ENCODE assay signal across 1 cellular context in genomic region chr5:177303121-177303924, GRCh38.
TF ChIP-seq lines count a peak whose summit lies in the region.

Gene PRELID1, plus strand, starts transcription at chr5:177303799. Its CDS starts 187 bp downstream, at chr5:177303986.
Gene RAB24, minus strand, starts transcription at chr5:177303719. Its CDS starts 431 bp downstream, at chr5:177303288.

TF ChIP-seq in WTC11, 78 proteins besides CTCF, POLR2A, EP300 and RAD21 (continued from another document):
- TF ChIP-seq AR (CRISPR knock-in tag; IDR thresholded peaks at IDR 0.05) (no peak), PRRX2 (CRISPR knock-in tag; IDR thresholded peaks at IDR 0.05) (no peak), FOXJ3 (CRISPR knock-in tag; IDR thresholded peaks at IDR 0.05; ENCODE audit: borderline replicate concordance) (no peak), USF1 (CRISPR knock-in tag; IDR thresholded peaks at IDR 0.05) (peak; percentile 98), CDX4 (CRISPR knock-in tag; IDR thresholded peaks at IDR 0.05; ENCODE audit: borderline replicate concordance) (no peak), ZNF317 (CRISPR knock-in tag; IDR thresholded peaks at IDR 0.05; ENCODE audit: borderline replicate concordance, low read depth) (no peak), CREB1 (CRISPR knock-in tag; IDR thresholded peaks at IDR 0.05) (no peak), ATF1 (CRISPR knock-in tag; IDR thresholded peaks at IDR 0.05) (no peak), ZNF263 (CRISPR knock-in tag; IDR thresholded peaks at IDR 0.05; ENCODE audit: low read depth) (0 out of 2 replicates have a peak, but pooled peaks have one; percentile 42), ZBTB43 (CRISPR knock-in tag; IDR thresholded peaks at IDR 0.05) (0 out of 2 replicates have a peak, but pooled peaks have one; percentile 46), MAX (CRISPR knock-in tag; IDR thresholded peaks at IDR 0.05) (peak; percentile 87), ZMAT4 (CRISPR knock-in tag; IDR thresholded peaks at IDR 0.05) (no peak), ZNF232 (CRISPR knock-in tag; IDR thresholded peaks at IDR 0.05) (no peak), RELA (CRISPR knock-in tag; IDR thresholded peaks at IDR 0.05; ENCODE audit: borderline replicate concordance) (no peak; the same call in 1 of the 2 replicates), CBFB (CRISPR knock-in tag; IDR thresholded peaks at IDR 0.05; ENCODE audit: low read depth) (no peak), GRHL2 (CRISPR knock-in tag; IDR thresholded peaks at IDR 0.05; ENCODE audit: insufficient replicate concordance, severe bottlenecking) (no peak), NR3C1 (CRISPR knock-in tag; conservative IDR thresholded peaks at IDR 0.05; ENCODE audit: low read depth) (peak; percentile 79; the same call in 1 of the 2 replicates), ETV6 (CRISPR knock-in tag; IDR thresholded peaks at IDR 0.05) (peak; percentile 27), PREB (CRISPR knock-in tag; IDR thresholded peaks at IDR 0.05; ENCODE audit: borderline replicate concordance) (no peak), ZNF512 (CRISPR knock-in tag; IDR thresholded peaks at IDR 0.05; ENCODE audit: borderline replicate concordance) (no peak), TCF7 (CRISPR knock-in tag; IDR thresholded peaks at IDR 0.05; ENCODE audit: low read depth) (peak; percentile 65; the same call in 1 of the 2 replicates), ZNF425 (CRISPR knock-in tag; conservative IDR thresholded peaks at IDR 0.05) (no peak), NFYB (CRISPR knock-in tag; conservative IDR thresholded peaks at IDR 0.05; ENCODE audit: low read depth) (no peak; the same call in 1 of the 2 replicates), ZNF532 (CRISPR knock-in tag; IDR thresholded peaks at IDR 0.05; ENCODE audit: borderline replicate concordance) (no peak), NR2C2 (CRISPR knock-in tag; IDR thresholded peaks at IDR 0.05) (no peak), NFATC4 (CRISPR knock-in tag; IDR thresholded peaks at IDR 0.05) (peak; percentile 2; the same call in 1 of the 2 replicates), KAT7 (CRISPR knock-in tag; IDR thresholded peaks at IDR 0.05; ENCODE audit: borderline replicate concordance) (peak; percentile 95; the same call in 1 of the 2 replicates), OVOL2 (CRISPR knock-in tag; IDR thresholded peaks at IDR 0.05; ENCODE audit: borderline replicate concordance) (no peak), GTF2I (CRISPR knock-in tag; conservative IDR thresholded peaks at IDR 0.05) (no peak), ZBTB21 (CRISPR knock-in tag; IDR thresholded peaks at IDR 0.05; ENCODE audit: borderline replicate concordance) (no peak), NR1H2 (CRISPR knock-in tag; IDR thresholded peaks at IDR 0.05) (no peak), HMGA2 (CRISPR knock-in tag; IDR thresholded peaks at IDR 0.05) (no peak), ZNF138 (CRISPR knock-in tag; conservative IDR thresholded peaks at IDR 0.05) (no peak)
